ENCODE assay signal across 26 cellular contexts in the genomic region with DNA sequence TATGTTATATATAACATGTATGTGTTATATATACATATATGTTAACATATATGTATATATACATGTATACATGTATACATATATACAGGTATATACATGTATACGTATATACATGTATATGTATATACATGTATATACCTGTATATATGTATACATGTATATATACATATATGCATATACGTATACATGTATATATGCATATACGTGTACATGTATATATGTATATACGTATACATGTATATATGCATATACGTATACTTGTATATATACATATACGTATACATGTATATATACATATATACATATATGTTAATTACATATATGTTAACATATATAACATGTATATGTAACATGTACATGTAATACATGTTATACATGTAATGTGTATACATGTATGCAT.
"Had no signal": no experiment of that assay in that cellular context is flagged by ENCODE, and none has a peak within 500 bp of the region (broad histone marks: within the 10 kb centered on the region; RNA-seq: fewer than 3 reads in every experiment).

No MANE protein-coding gene starts in this region.

- H3K4me1 Mint-ChIP-seq: naive thymus-derived CD8-positive, alpha-beta T cell; nephron progenitor cell; neural crest cell; stimulated activated memory B cell treated with anti-CD40 and anti-IgM and Interleukin-4, amounts not matched to agents 10 μg/mL and 1 μg/mL and 100 μg/mL, for 72 hours; stimulated activated naive CD8-positive, alpha-beta T cell treated with anti-CD3 and anti-CD28 coated beads, Interleukin-15, amount 100 ng/mL, for 72 hours had no signal

- H3K4me3 Mint-ChIP-seq: naive thymus-derived CD8-positive, alpha-beta T cell; natural killer cell treated with Interleukin-12 subunit alpha and Interleukin-12 subunit beta and Interleukin-15 and Interleukin-18, amount 100 ng/mL, for 72 hours; nephron progenitor cell; neural crest cell; stimulated activated memory B cell treated with anti-CD40 and anti-IgM and Interleukin-4, amounts not matched to agents 10 μg/mL and 1 μg/mL and 100 μg/mL, for 72 hours; stimulated activated naive CD8-positive, alpha-beta T cell treated with anti-CD3 and anti-CD28 coated beads, Interleukin-15, amount 100 ng/mL, for 72 hours; type B pancreatic cell had no signal

- H3K9me3 Mint-ChIP-seq: nephron progenitor cell; stimulated activated memory B cell treated with anti-CD40 and anti-IgM and Interleukin-4, amounts not matched to agents 10 μg/mL and 1 μg/mL and 100 μg/mL, for 72 hours; stimulated activated naive CD8-positive, alpha-beta T cell treated with anti-CD3 and anti-CD28 coated beads, Interleukin-15, amount 100 ng/mL, for 72 hours; type B pancreatic cell had no signal

- H3K36me3 Mint-ChIP-seq: naive thymus-derived CD8-positive, alpha-beta T cell; natural killer cell treated with Interleukin-12 subunit alpha and Interleukin-12 subunit beta and Interleukin-15 and Interleukin-18, amount 100 ng/mL, for 72 hours; stimulated activated memory B cell treated with anti-CD40 and anti-IgM and Interleukin-4, amounts not matched to agents 10 μg/mL and 1 μg/mL and 100 μg/mL, for 72 hours; type B pancreatic cell had no signal

- DNase-seq: naive thymus-derived CD8-positive, alpha-beta T cell; nephron progenitor cell; nucleus accumbens; pancreas; right cardiac atrium; right lobe of liver; sigmoid colon; spleen; stimulated activated CD4-positive, alpha-beta T cell treated with anti-CD3 and anti-CD28 coated beads, Interleukin-12 subunit alpha, Interleukin-12 subunit beta, amount 100 ng/mL, for 4 hours; stimulated activated CD4-positive, alpha-beta T cell treated with anti-CD3 and anti-CD28 coated beads, Interleukin-1b, Interleukin-23, amount 100 ng/mL, for 48 hours; stimulated activated CD4-positive, alpha-beta T cell treated with anti-CD3 and anti-CD28 coated beads, Interleukin-4, amount 100 ng/mL, for 1 hour; stimulated activated CD4-positive, alpha-beta T cell treated with anti-CD3 and anti-CD28 coated beads, Interleukin-4, amount 100 ng/mL, for 4 hours; stimulated activated CD8-positive, alpha-beta memory T cell treated with anti-CD3 and anti-CD28 coated beads, Interleukin-4, amount 100 ng/mL, for 48 hours; stimulated activated naive CD4-positive, alpha-beta T cell; stimulated activated naive CD8-positive, alpha-beta T cell treated with anti-CD3 and anti-CD28 coated beads, Interleukin-15, amount 100 ng/mL, for 72 hours; stimulated activated naive CD8-positive, alpha-beta T cell treated with anti-CD3 and anti-CD28 coated beads, Interleukin-15, Interleukin-2, amounts not matched to agents 100 U/mL and 50 U/mL, for 24 hours; substantia nigra; testis; tibial artery; transverse colon; upper lobe of right lung; uterus had no signal

- ATAC-seq: naive thymus-derived CD8-positive, alpha-beta T cell; natural killer cell treated with Interleukin-12 subunit alpha and Interleukin-12 subunit beta and Interleukin-15 and Interleukin-18, amount 100 ng/mL, for 72 hours; pancreas; right cardiac atrium; right lobe of liver; stimulated activated memory B cell treated with anti-CD40 and anti-IgM and Interleukin-4, amounts not matched to agents 10 μg/mL and 1 μg/mL and 100 μg/mL, for 72 hours; stimulated activated naive CD8-positive, alpha-beta T cell treated with anti-CD3 and anti-CD28 coated beads, Interleukin-15, amount 100 ng/mL, for 72 hours; stimulated activated naive CD8-positive, alpha-beta T cell treated with anti-CD3 and anti-CD28 coated beads, Interleukin-15, Interleukin-2, amounts not matched to agents 100 U/mL and 50 U/mL, for 24 hours; upper lobe of right lung had no signal

- H3K27me3 Mint-ChIP-seq: naive thymus-derived CD8-positive, alpha-beta T cell; natural killer cell treated with Interleukin-12 subunit alpha and Interleukin-12 subunit beta and Interleukin-15 and Interleukin-18, amount 100 ng/mL, for 72 hours; stimulated activated memory B cell treated with anti-CD40 and anti-IgM and Interleukin-4, amounts not matched to agents 10 μg/mL and 1 μg/mL and 100 μg/mL, for 72 hours; stimulated activated naive CD8-positive, alpha-beta T cell treated with anti-CD3 and anti-CD28 coated beads, Interleukin-15, amount 100 ng/mL, for 72 hours; type B pancreatic cell had no signal
